ENCODE assay signal across 8 cellular contexts in the genomic region with DNA sequence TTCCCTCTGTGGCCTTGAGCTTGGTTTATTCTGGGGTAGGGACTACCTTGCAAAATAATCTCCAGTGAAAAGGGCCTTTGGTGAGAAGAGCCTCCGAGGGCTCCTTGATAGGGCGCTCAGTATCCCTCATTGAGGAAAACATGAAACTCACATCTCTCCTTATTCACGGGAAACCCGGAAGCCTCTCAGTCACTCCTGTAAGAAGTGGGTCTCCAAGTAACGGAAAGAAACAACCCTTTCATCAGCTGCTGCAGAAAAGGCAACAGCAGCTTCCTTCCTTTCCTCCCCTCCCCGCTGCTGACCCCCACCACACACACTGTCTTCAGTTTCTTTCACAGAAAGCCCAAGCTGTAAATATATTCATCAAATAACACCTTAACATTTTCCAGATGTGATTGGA.
A peak's percentile ranks its signal among the peaks of the same experiment; 100 is the strongest.
DNase-seq lines count a peak whose midpoint lies in the region; ATAC-seq and TF ChIP-seq lines count a peak whose summit lies in the region.

No MANE protein-coding gene starts in this region.

- H3K9me3 Mint-ChIP-seq in activated T-helper 1 cell treated with anti-CD3 and anti-CD28 coated beads, Interleukin-12 subunit alpha, Interleukin-12 subunit beta, Interleukin-2, Interleukin-4 antibody, amounts not matched to agents 30 ng/mL and 10 ng/mL and 1 ng/mL, durations not matched to agents 14 hours and 24 hours and 36 hours = no peaks in the 10 kb centered on the region

- peak overlapping the region; percentile 7 for H2AK9ac ChIP-seq in IMR-90 (replicated peaks; ENCODE audit: low read depth, low read length, poor library complexity)

- H2BK120ac ChIP-seq in IMR-90 (ENCODE audit: low read depth, low read length) = peak overlapping the region; percentile 69; the same call in 1 of the 2 replicates

- DNase-seq in IMR-90 (no peak), hepatocyte (ENCODE audit: low spot score) (no peak), smooth muscle cell (lab: John Stamatoyannopoulos, UW; ENCODE audit: unreplicated experiment) (no peak), left lobe of liver (ENCODE audit: low spot score) (no peak), NCI-H748 (lab: John Stamatoyannopoulos, UW; ENCODE audit: unreplicated experiment) (no peak), LoVo (ENCODE audit: low spot score) (no peak), ureter (ENCODE audit: low spot score) (no peak)
- DNase-seq in activated T-helper 1 cell treated with anti-CD3 and anti-CD28 coated beads, Interleukin-12 subunit alpha, Interleukin-12 subunit beta, Interleukin-2, Interleukin-4 antibody, amounts not matched to agents 30 ng/mL and 10 ng/mL and 1 ng/mL, durations not matched to agents 14 hours and 24 hours and 36 hours (ENCODE audit: low spot score) = no peak

- peak overlapping the region; percentile 97 for H3K27ac ChIP-seq in IMR-90 (ENCODE audit: insufficient read depth, low read length)
- peak overlapping the region; percentile 95 for H3K27ac ChIP-seq in hepatocyte
- H3K27ac ChIP-seq in smooth muscle cell (ENCODE audit: low read depth) = peak overlapping the region; percentile 93

- peaks cover 19% of the 10 kb centered on the region for H3F3A ChIP-seq in smooth muscle cell (ENCODE audit: low read depth)

- WGBS in IMR-90 (ENCODE audit: extremely low coverage in 2 of 2, insufficient read length in 1 of 2), 2 experiments = no CpG with 5 or more reads among the region's 6 CpGs
- WGBS in hepatocyte (ENCODE audit: low lambda C conversion rate, missing lambda C conversion rate) = 71% methylated on average over 6 of the region's 6 CpGs
- 67% methylated on average over 6 of the region's 6 CpGs for WGBS in smooth muscle cell (ENCODE audit: low lambda C conversion rate)

- H2AK5ac ChIP-seq in IMR-90 (ENCODE audit: low read depth, low read length) = peak overlapping the region; percentile 88; the same call in 1 of the 2 replicates

- intact Hi-C loops in IMR-90 (cut with micrococcal nuclease) = no loop called here
- intact Hi-C loops in activated T-helper 1 cell treated with anti-CD3 and anti-CD28 coated beads, Interleukin-12 subunit alpha, Interleukin-12 subunit beta, Interleukin-2, Interleukin-4 antibody, amounts not matched to agents 30 ng/mL and 10 ng/mL and 1 ng/mL, durations not matched to agents 14 hours and 24 hours and 36 hours (cut with micrococcal nuclease) = no loop called here

- peak overlapping the region; percentile 44 to 83; a peak in 3 of 4 replicates for H4K8ac ChIP-seq in IMR-90 (ENCODE audit: low read depth in 2 of 2, low read length in 2 of 2)

- no peaks in the 10 kb centered on the region for H3K27me3 ChIP-seq in IMR-90 (ENCODE audit: control insufficient read depth, insufficient read depth, low read length)
- no peaks in the 10 kb centered on the region for H3K27me3 ChIP-seq in hepatocyte
- no peaks in the 10 kb centered on the region for H3K27me3 ChIP-seq in smooth muscle cell (ENCODE audit: low read depth)

- dilution Hi-C loops in IMR-90 (cut with HindIII; ENCODE audit: low sequenced_read_pairs, unreplicated experiment) = no loop called here

- H3K79me2 ChIP-seq in hepatocyte (peaks cover 52% of the 10 kb centered on the region), smooth muscle cell (ENCODE audit: low read depth) (peaks cover 56% of the 10 kb centered on the region)

- peak overlapping the region; percentile 87 for H3K9ac ChIP-seq in IMR-90 (ENCODE audit: low read depth, low read length)
- H3K9ac ChIP-seq in smooth muscle cell (ENCODE audit: low read depth) = peak overlapping the region; percentile 81

- H3K18ac ChIP-seq in IMR-90 (ENCODE audit: low read depth, low read length) = peak overlapping the region; percentile 49

- peak overlapping the region; percentile 82 for H3K4ac ChIP-seq in IMR-90 (ENCODE audit: low read depth, low read length)

- H3K27me3 Mint-ChIP-seq in activated T-helper 1 cell treated with anti-CD3 and anti-CD28 coated beads, Interleukin-12 subunit alpha, Interleukin-12 subunit beta, Interleukin-2, Interleukin-4 antibody, amounts not matched to agents 30 ng/mL and 10 ng/mL and 1 ng/mL, durations not matched to agents 14 hours and 24 hours and 36 hours (ENCODE audit: insufficient read depth) = no peaks in the 10 kb centered on the region

- H3K4me3 ChIP-seq in IMR-90 (ENCODE audit: insufficient read depth, low read depth, low read length) (peak overlapping the region; percentile 24), hepatocyte (peak overlapping the region; percentile 7), smooth muscle cell (peak overlapping the region; percentile 46)

- peaks cover 64% of the 10 kb centered on the region for H3K9me1 ChIP-seq in IMR-90 (ENCODE audit: insufficient read depth, low read length)

- TF ChIP-seq POLR2A in IMR-90 (IDR thresholded peaks at IDR 0.05; ENCODE audit: low read depth, low read length) = peak; percentile 15

- in situ Hi-C loops in IMR-90 (cut with MboI; ENCODE audit: low sequenced_read_pairs) = no loop called here

- H3K36me3 Mint-ChIP-seq in activated T-helper 1 cell treated with anti-CD3 and anti-CD28 coated beads, Interleukin-12 subunit alpha, Interleukin-12 subunit beta, Interleukin-2, Interleukin-4 antibody, amounts not matched to agents 30 ng/mL and 10 ng/mL and 1 ng/mL, durations not matched to agents 14 hours and 24 hours and 36 hours (ENCODE audit: low read depth) = peaks cover 20% of the 10 kb centered on the region

- H3K9me2 ChIP-seq in hepatocyte (replicated peaks; ENCODE audit: insufficient read depth) = no peaks in the 10 kb centered on the region

- peak overlapping the region; percentile 17; the same call in 1 of the 2 replicates for H4K5ac ChIP-seq in IMR-90 (ENCODE audit: low read depth, low read length)

- H3K4me2 ChIP-seq in IMR-90 (ENCODE audit: low read depth, low read length) (peak overlapping the region; percentile 79), hepatocyte (peak overlapping the region; percentile 71), smooth muscle cell (peak overlapping the region; percentile 84)

- peak overlapping the region; percentile 31; the same call in 1 of the 3 replicates for H2BK15ac ChIP-seq in IMR-90 (ENCODE audit: low read depth, low read length)

- peaks cover 97% of the 10 kb centered on the region for H4K20me1 ChIP-seq in IMR-90 (ENCODE audit: insufficient read depth, low read length)
- H4K20me1 ChIP-seq in hepatocyte (ENCODE audit: insufficient read depth, poor library complexity, severe bottlenecking) = no peaks in the 10 kb centered on the region
- H4K20me1 ChIP-seq in smooth muscle cell (ENCODE audit: low read depth) = peaks cover 41% of the 10 kb centered on the region

- no peak overlapping the region for H3K4me3 Mint-ChIP-seq in activated T-helper 1 cell treated with anti-CD3 and anti-CD28 coated beads, Interleukin-12 subunit alpha, Interleukin-12 subunit beta, Interleukin-2, Interleukin-4 antibody, amounts not matched to agents 30 ng/mL and 10 ng/mL and 1 ng/mL, durations not matched to agents 14 hours and 24 hours and 36 hours

- peak overlapping the region; percentile 77 for H2BK5ac ChIP-seq in IMR-90 (ENCODE audit: low read depth, low read length, poor library complexity, severe bottlenecking)

- peaks cover 28 to 94% of the 10 kb centered on the region in 2 experiments for H3K79me1 ChIP-seq in IMR-90 (ENCODE audit: low read depth in 1 of 2, low read length in 2 of 2)

- peaks cover 66% of the 10 kb centered on the region for H3K4me1 Mint-ChIP-seq in activated T-helper 1 cell treated with anti-CD3 and anti-CD28 coated beads, Interleukin-12 subunit alpha, Interleukin-12 subunit beta, Interleukin-2, Interleukin-4 antibody, amounts not matched to agents 30 ng/mL and 10 ng/mL and 1 ng/mL, durations not matched to agents 14 hours and 24 hours and 36 hours (ENCODE audit: low read depth)

- H2AFZ ChIP-seq in IMR-90 (replicated peaks; ENCODE audit: low read length, poor library complexity) (no peak overlapping the region), hepatocyte (no peak overlapping the region), smooth muscle cell (ENCODE audit: low read depth) (no peak overlapping the region)

- no peak for TF ChIP-seq RAD21 in IMR-90 (IDR thresholded peaks at IDR 0.05; ENCODE audit: low read length)

- H3K4me1 ChIP-seq in IMR-90 (ENCODE audit: control insufficient read depth, insufficient read depth, low read length) (peaks cover 57% of the 10 kb centered on the region), hepatocyte (ENCODE audit: insufficient read depth) (peaks cover 62% of the 10 kb centered on the region), smooth muscle cell (ENCODE audit: low read depth) (peaks cover 66% of the 10 kb centered on the region)

- CTCF ChIA-PET in IMR-90 (lab: Yijun Ruan, JAX) = no interaction called here

- BruUV-seq in IMR-90 (replicated peaks; lab: Mats Ljungman, UMichigan) = no TSS peak

- H3K27ac Mint-ChIP-seq in activated T-helper 1 cell treated with anti-CD3 and anti-CD28 coated beads, Interleukin-12 subunit alpha, Interleukin-12 subunit beta, Interleukin-2, Interleukin-4 antibody, amounts not matched to agents 30 ng/mL and 10 ng/mL and 1 ng/mL, durations not matched to agents 14 hours and 24 hours and 36 hours = peak overlapping the region; percentile 74

- H3K14ac ChIP-seq in IMR-90 (replicated peaks; ENCODE audit: low read depth, low read length) = peak overlapping the region; percentile 92

- H2BK20ac ChIP-seq in IMR-90 (ENCODE audit: low read depth, low read length) = peak overlapping the region; percentile 36; the same call in 1 of the 2 replicates

- no peak for ATAC-seq in IMR-90 (ENCODE audit: low read depth)
- no peak for ATAC-seq in left lobe of liver

- POLR2A ChIA-PET in IMR-90 (lab: Charles Lee; ENCODE audit: unreplicated experiment) = interaction anchor here (0.9 kb wide), 1 partner anchor 14 kb away, joined by 3 read pairs; no protein-coding TSS in a partner anchor

- peaks cover 3% of the 10 kb centered on the region; the same call in 1 of the 2 replicates for H3K36me3 ChIP-seq in IMR-90 (ENCODE audit: control insufficient read depth, insufficient read depth, low read length)
- no peaks in the 10 kb centered on the region for H3K36me3 ChIP-seq in hepatocyte (replicated peaks; ENCODE audit: insufficient read depth, low read depth)
- no peaks in the 10 kb centered on the region for H3K36me3 ChIP-seq in smooth muscle cell (ENCODE audit: low read depth)

- peak overlapping the region; percentile 54; the same call in 1 of the 2 replicates for H3K56ac ChIP-seq in IMR-90 (ENCODE audit: extremely low read depth, insufficient read depth, low read length)

- no peak for TF ChIP-seq CTCF in IMR-90 (conservative IDR thresholded peaks at IDR 0.05; ENCODE audit: low read depth, low read length)
- TF ChIP-seq CTCF in hepatocyte (IDR thresholded peaks at IDR 0.05; ENCODE audit: poor library complexity) = no peak
- no peak for TF ChIP-seq CTCF in smooth muscle cell (IDR thresholded peaks at IDR 0.05; ENCODE audit: borderline replicate concordance, insufficient read depth, poor library complexity, severe bottlenecking)

- peak overlapping the region; percentile 92 for H3K23ac ChIP-seq in IMR-90 (ENCODE audit: low read depth, low read length)

- H4K91ac ChIP-seq in IMR-90 (ENCODE audit: insufficient read depth, low read depth, low read length) = peak overlapping the region; percentile 69; the same call in 1 of the 2 replicates

- no peaks in the 10 kb centered on the region for H3K9me3 ChIP-seq in IMR-90 (ENCODE audit: control insufficient read depth, insufficient read depth, low read length)
- no peaks in the 10 kb centered on the region for H3K9me3 ChIP-seq in hepatocyte (ENCODE audit: low read depth)
- H3K9me3 ChIP-seq in smooth muscle cell (replicated peaks; ENCODE audit: low read depth) = no peaks in the 10 kb centered on the region
